ENCODE assay signal across 8 cellular contexts in the genomic region with DNA sequence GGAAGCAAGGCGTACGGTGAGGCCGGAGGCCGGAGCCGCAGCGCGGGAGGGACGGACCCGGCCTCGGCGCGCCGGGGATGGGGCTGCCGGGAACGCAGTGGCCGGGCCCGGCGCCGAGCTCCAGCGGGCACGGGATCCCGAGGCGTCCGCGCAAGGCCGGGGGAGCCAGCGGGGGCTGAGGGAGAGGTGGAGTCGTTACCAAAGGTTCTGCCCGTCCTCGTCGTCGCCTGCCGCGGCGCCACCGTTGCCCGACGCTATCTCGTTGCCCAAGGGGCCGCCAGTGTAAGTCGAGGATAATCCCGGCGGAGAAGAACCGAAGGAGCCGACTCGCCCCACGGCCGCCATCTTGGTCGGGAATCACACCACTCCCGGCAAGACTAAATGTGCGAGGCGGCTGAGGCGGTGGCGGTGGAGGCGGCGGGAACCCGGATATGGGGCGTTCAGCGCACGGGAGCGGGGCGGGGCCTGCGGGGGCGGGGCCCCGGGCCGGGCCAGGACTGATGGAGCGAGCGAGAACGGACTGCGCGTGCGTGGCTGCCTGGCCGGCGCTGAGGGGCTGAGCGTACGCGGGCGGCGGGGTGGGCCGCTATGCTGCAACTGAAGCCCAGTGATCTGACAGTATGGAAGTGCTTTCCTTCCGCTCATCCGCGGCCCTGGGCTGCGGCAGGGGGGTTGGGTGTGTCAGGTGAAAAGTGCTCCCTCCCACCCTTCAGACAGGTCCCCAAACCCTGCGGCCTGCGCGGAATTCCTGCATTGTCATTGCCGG. TPM values are rescaled to one million over a fixed set of nuclear protein-coding genes. Genes with fewer than 3 reads are reported as not detected.
A peak's percentile ranks its signal among the peaks of the same experiment; 100 is the strongest.
DNase-seq lines count a peak whose midpoint lies in the region; ATAC-seq and TF ChIP-seq lines count a peak whose summit lies in the region.

Gene DYNC1LI1 (minus strand): TSS at position 433 of the 766 bp plus-strand sequence. CDS start 88 bp downstream, at position 345.

- H3K27ac Mint-ChIP-seq in activated naive CD8-positive, alpha-beta T cell, result peak within 1 kb of the TSS; percentile 90

- peaks cover 35% of the 10 kb centered on the region for H3K4me1 Mint-ChIP-seq in activated naive CD8-positive, alpha-beta T cell (ENCODE audit: low read depth)

- TF ChIP-seq CTCF in GM12864 (IDR thresholded peaks at IDR 0.05; ENCODE audit: low read depth, low read length, missing control alignments) (no peak), omental fat pad (IDR thresholded peaks at IDR 0.05) (no peak)

- no peaks in the 10 kb centered on the region for H3K9me3 Mint-ChIP-seq in activated naive CD8-positive, alpha-beta T cell (ENCODE audit: low read depth)

- peak within 1 kb of the TSS; percentile 85 for H3K27ac ChIP-seq in temporal lobe (ENCODE audit: low read depth, low read length)

- H3K27me3 Mint-ChIP-seq in activated naive CD8-positive, alpha-beta T cell, result no peaks in the 10 kb centered on the region

- peaks cover 4% of the 10 kb centered on the region for H3K36me3 Mint-ChIP-seq in activated naive CD8-positive, alpha-beta T cell

- peak within 1 kb of the TSS; percentile 97 for H3K4me3 ChIP-seq in GM12864 (ENCODE audit: low read depth, low read length)

- ATAC-seq in HG02678 (IDR thresholded peaks at IDR 0.05; ENCODE audit: unreplicated experiment), result peak; percentile 89
- peak; percentile 98 for ATAC-seq in omental fat pad (ENCODE audit: low FRiP score)

- H3K4me3 Mint-ChIP-seq in activated naive CD8-positive, alpha-beta T cell, result peak within 1 kb of the TSS; percentile 92

- DNase-seq in GM12864 (ENCODE audit: low read depth), result peak; percentile 62
- DNase-seq in NCI-H1105 treated with DMSO at 0.1 percent for 48 hours (lab: John Stamatoyannopoulos, UW), result peak; percentile 76
- DNase-seq in SKM-1 treated with dmso at 0.1 percent for 144 hours (lab: John Stamatoyannopoulos, UW; ENCODE audit: unreplicated experiment), result peak; percentile 87
- peak; percentile 94 for DNase-seq in glomerular visceral epithelial cell (ENCODE audit: extremely low spot score)
- peak; percentile 77 for DNase-seq in omental fat pad (ENCODE audit: low spot score)

RNA-seq across cellular contexts. Expression of gene DYNC1LI1, which starts in this region (rescaled TPM):
- total RNA-seq in omental fat pad, result 10 to 100 TPM; 21.3 to 30.0 (median 26.3) TPM
- total RNA-seq in temporal lobe, result 86.5 TPM

Comparison
In these comparisons a context has a peak if more than half of its experiments do, and no peak if none do; other contexts are left out.
1. Peak in every context shown above with its lines: DNase-seq, ATAC-seq, H3K4me3 ChIP-seq and H3K27ac ChIP-seq.